Comparison of ENCODE assay signal across 10 cellular contexts in genomic region chr15:66389098-66389858, GRCh38. TPM values are rescaled to one million over a fixed set of nuclear protein-coding genes. Genes with fewer than 3 reads are reported as not detected.
A peak's percentile ranks its signal among the peaks of the same experiment; 100 is the strongest.
DNase-seq lines count a peak whose midpoint lies in the region; ATAC-seq and TF ChIP-seq lines count a peak whose summit lies in the region.
"Had no signal": no experiment of that assay in that cellular context is flagged by ENCODE, and none has a peak within 500 bp of the region (broad histone marks: within the 10 kb centered on the region; RNA-seq: fewer than 3 reads in every experiment).

No MANE protein-coding gene starts in this region.

- H3K27ac ChIP-seq in Karpas-422 (ENCODE audit: low read length) (peak overlapping the region; percentile 75), neural progenitor cell (no peak overlapping the region)

- H4K20me1 ChIP-seq in Karpas-422 (ENCODE audit: insufficient read depth, low read depth, low read length), result peaks cover 6% of the 10 kb centered on the region
- H4K20me1 ChIP-seq in neural progenitor cell (ENCODE audit: low read depth), result peaks cover 65% of the 10 kb centered on the region

- H2AFZ ChIP-seq in Karpas-422 (ENCODE audit: low read length) (no peak overlapping the region), neural progenitor cell (replicated peaks) (no peak overlapping the region)

- peak overlapping the region; percentile 93 for H3K9ac ChIP-seq in Karpas-422 (ENCODE audit: low read length)
- no peak overlapping the region for H3K9ac ChIP-seq in neural progenitor cell

- H3K9me3 ChIP-seq in Karpas-422 (ENCODE audit: low read length), result no peaks in the 10 kb centered on the region
- H3K9me3 ChIP-seq in neural progenitor cell (ENCODE audit: low read depth), result no peaks in the 10 kb centered on the region

- H3K4me3 ChIP-seq in GM08714 (ENCODE audit: low read length) (peak overlapping the region; percentile 99; the same call in 1 of the 2 replicates), Karpas-422 (ENCODE audit: low read length) (peak overlapping the region; percentile 94), neural progenitor cell (no peak overlapping the region)

- no peaks in the 10 kb centered on the region for H3K27me3 ChIP-seq in Karpas-422 (ENCODE audit: low read length)
- no peaks in the 10 kb centered on the region for H3K27me3 ChIP-seq in neural progenitor cell

- DNase-seq in Karpas-422 (peak; percentile 72), neural progenitor cell (ENCODE audit: low spot score) (no peak), amygdala (lab: John Stamatoyannopoulos, UW) (no peak)
- no peak for DNase-seq in stimulated activated CD4-positive, alpha-beta T cell treated with anti-CD3 and anti-CD28 coated beads, Interleukin-2, amount 100 ng/mL, for 24 hours
- DNase-seq: DMS79 treated with DMSO at 0.1 percent for 48 hours, NCI-H510A had no signal

- H3K27me3 Mint-ChIP-seq in activated naive CD8-positive, alpha-beta T cell, result no peaks in the 10 kb centered on the region
- H3K27me3 Mint-ChIP-seq in neural progenitor cell (ENCODE audit: insufficient read depth, low read depth), result peaks cover 5% of the 10 kb centered on the region

- peak overlapping the region; percentile 97 for H3K4me3 Mint-ChIP-seq in activated naive CD8-positive, alpha-beta T cell
- peak overlapping the region; percentile 58 for H3K4me3 Mint-ChIP-seq in neural progenitor cell

- H3K4me1 Mint-ChIP-seq in activated naive CD8-positive, alpha-beta T cell (ENCODE audit: low read depth), result peaks cover 72% of the 10 kb centered on the region
- H3K4me1 Mint-ChIP-seq in neural progenitor cell, result peaks cover 24% of the 10 kb centered on the region

- TF ChIP-seq CTCF in neural progenitor cell (IDR thresholded peaks at IDR 0.05), result no peak

- H3K9me2 ChIP-seq in Karpas-422 (replicated peaks; ENCODE audit: insufficient read depth, low read length), result no peaks in the 10 kb centered on the region

- ATAC-seq in HG03378 (IDR thresholded peaks at IDR 0.05; ENCODE audit: unreplicated experiment) (no peak), GM21423 (IDR thresholded peaks at IDR 0.05; ENCODE audit: unreplicated experiment) (no peak)

- peaks cover 7% of the 10 kb centered on the region for H3F3A ChIP-seq in neural progenitor cell (ENCODE audit: low read depth)

- peaks cover 17% of the 10 kb centered on the region for H3K36me3 Mint-ChIP-seq in activated naive CD8-positive, alpha-beta T cell
- peaks cover 22% of the 10 kb centered on the region for H3K36me3 Mint-ChIP-seq in neural progenitor cell

- no peaks in the 10 kb centered on the region for H3K9me3 Mint-ChIP-seq in activated naive CD8-positive, alpha-beta T cell (ENCODE audit: low read depth)
- H3K9me3 Mint-ChIP-seq in neural progenitor cell, result no peaks in the 10 kb centered on the region

- H3K27ac Mint-ChIP-seq in activated naive CD8-positive, alpha-beta T cell, result peak overlapping the region; percentile 92
- no peak overlapping the region for H3K27ac Mint-ChIP-seq in neural progenitor cell

- peaks cover 42% of the 10 kb centered on the region for H3K4me1 ChIP-seq in Karpas-422 (ENCODE audit: low read length)
- H3K4me1 ChIP-seq in neural progenitor cell, result peaks cover 13% of the 10 kb centered on the region

- peak overlapping the region; percentile 99 for H3K4me2 ChIP-seq in Karpas-422 (ENCODE audit: low read depth, low read length, poor library complexity, severe bottlenecking)
- H3K4me2 ChIP-seq in neural progenitor cell, result no peak overlapping the region

- H3K36me3 ChIP-seq in Karpas-422 (ENCODE audit: insufficient read depth, low read length) (peaks cover 11% of the 10 kb centered on the region; the same call in 1 of the 2 replicates), neural progenitor cell (no peaks in the 10 kb centered on the region)

- H3K79me2 ChIP-seq in Karpas-422 (ENCODE audit: low read length) (peaks cover 81% of the 10 kb centered on the region), neural progenitor cell (ENCODE audit: low read depth) (peaks cover 77% of the 10 kb centered on the region)

RNA-seq across cellular contexts. Expression of gene MAP2K1, which starts 2.6 kb away (rescaled TPM):
- total RNA-seq in Karpas-422 (2014; rRNA removed; shearing (Covaris generic); ENCODE audit: low replicate concordance), result 38.1 and 46.6 TPM in 2 replicates
- total RNA-seq in neural progenitor cell (ENCODE audit: low replicate concordance), result 42.6 and 55.2 TPM in 2 replicates

RNA-seq across cellular contexts. Expression of gene TIPIN, which starts 32.8 kb away (rescaled TPM):
- 8.4 and 16.5 TPM in 2 replicates for total RNA-seq in Karpas-422 (2014; rRNA removed; shearing (Covaris generic); ENCODE audit: low replicate concordance)
- total RNA-seq in neural progenitor cell (ENCODE audit: low replicate concordance), result 19.5 and 28.9 TPM in 2 replicates
